28 cellular contexts compared by ENCODE assay signal in genomic region chr12:56013482-56013881, GRCh38. TPM values are rescaled to one million over a fixed set of nuclear protein-coding genes. Genes with fewer than 3 reads are reported as not detected.
DNase-seq lines count a peak whose midpoint lies in the region; ATAC-seq, FAIRE-seq and TF ChIP-seq lines count a peak whose summit lies in the region.
"Had no signal": no experiment of that assay in that cellular context is flagged by ENCODE, and none has a peak within 500 bp of the region (broad histone marks: within the 10 kb centered on the region; RNA-seq: fewer than 3 reads in every experiment).

No MANE protein-coding gene starts in this region.

- TF ChIP-seq EP300 in HepG2 (IDR thresholded peaks at IDR 0.05; ENCODE audit: low read depth in 2 of 2, low read length in 2 of 2) = no peak
- no peak for TF ChIP-seq EP300 in HepG2 (CRISPR knock-in tag; IDR thresholded peaks at IDR 0.05; ENCODE audit: borderline replicate concordance)

- H3K4me2 ChIP-seq in HepG2 (ENCODE audit: low read depth, low read length) (peak overlapping the region; percentile 23; the same call in 1 of the 2 replicates), trophoblast cell (ENCODE audit: low read length) (no peak overlapping the region)

- peaks cover 78% of the 10 kb centered on the region for H3K4me1 ChIP-seq in HepG2 (ENCODE audit: insufficient read depth, low read length)
- H3K4me1 ChIP-seq in trophoblast cell (ENCODE audit: control insufficient read depth in 1 of 2, insufficient read depth in 2 of 2, low read length in 2 of 2) = peaks cover 15 to 26% of the 10 kb centered on the region in 2 experiments
- H3K4me1 ChIP-seq: foreskin keratinocyte had no signal

- H4K20me1 ChIP-seq in HepG2 (ENCODE audit: insufficient read depth, low read length) = no peaks in the 10 kb centered on the region

- no peaks in the 10 kb centered on the region for H3K27me3 ChIP-seq in HepG2 (ENCODE audit: control insufficient read depth in 1 of 2, insufficient read depth in 2 of 2, low read length in 2 of 2)
- H3K27me3 ChIP-seq in trophoblast cell (ENCODE audit: insufficient read depth, low read length) = no peaks in the 10 kb centered on the region
- H3K27me3 ChIP-seq: foreskin keratinocyte, ovary had no signal

- peak overlapping the region in 1 of 5 experiments; percentile 23 for H3K4me3 Mint-ChIP-seq in brain
- H3K4me3 Mint-ChIP-seq: activated B cell treated with CpG ODN at 0.5 μM for 24 hours; CD8-positive, alpha-beta T cell; HFFc6; naive thymus-derived CD4-positive, alpha-beta T cell had no signal

- no peak for TF ChIP-seq RAD21 in HepG2 (CRISPR knock-in tag; IDR thresholded peaks at IDR 0.05)

- intact Hi-C loops in HepG2 (cut with micrococcal nuclease; ENCODE audit: unreplicated experiment) = no loop called here

- H2BK12ac ChIP-seq in trophoblast cell (ENCODE audit: low read length) = no peak overlapping the region

- no peak for TF ChIP-seq CTCF in brain (conservative IDR thresholded peaks at IDR 0.05)
- TF ChIP-seq CTCF in HepG2 (CRISPR knock-in tag; IDR thresholded peaks at IDR 0.05) = no peak

- peaks cover 17% of the 10 kb centered on the region for H3K4me1 Mint-ChIP-seq in brain

- POLR2A ChIA-PET in HepG2 (lab: Yijun Ruan, JAX) = interaction anchor here (1.9 to 3.0 kb wide), 2 partner anchors 17 to 39 kb away, joined by 8 to 10 read pairs; partner anchors contain the start of genes RAB5B and SUOX

- no peaks in the 10 kb centered on the region for H3K9me3 ChIP-seq in HepG2 (ENCODE audit: low read length)
- no peaks in the 10 kb centered on the region for H3K9me3 ChIP-seq in trophoblast cell (ENCODE audit: insufficient read depth, low read depth, low read length)
- H3K9me3 ChIP-seq: ovary had no signal

- ATAC-seq in HepG2 = peak; percentile 18; the same call in 2 of the 3 replicates
- ATAC-seq: CD8-positive, alpha-beta T cell; foreskin keratinocyte; naive thymus-derived CD4-positive, alpha-beta T cell; right cardiac atrium had no signal

- no peak overlapping the region for H4K12ac ChIP-seq in trophoblast cell (ENCODE audit: low read depth, low read length)

- FAIRE-seq in HepG2 (lab: Jason Lieb, UNC) = peak; percentile 59
- FAIRE-seq: GM12892 had no signal

- H3K36me3 ChIP-seq in HepG2 (replicated peaks in 1 of 2; ENCODE audit: control insufficient read depth in 1 of 2, insufficient read depth in 2 of 2, low read length in 2 of 2) (no peaks in the 10 kb centered on the region; a peak in 1 of 5 replicates), trophoblast cell (ENCODE audit: control insufficient read depth in 1 of 2, insufficient read depth in 2 of 2, low read length in 2 of 2) (no peaks in the 10 kb centered on the region)
- H3K36me3 ChIP-seq: ovary had no signal

- H3K18ac ChIP-seq in trophoblast cell (ENCODE audit: low read length) = no peak overlapping the region

- H2AFZ ChIP-seq in HepG2 (ENCODE audit: low read length) (no peak overlapping the region), trophoblast cell (ENCODE audit: insufficient read depth, low read length, poor library complexity) (no peak overlapping the region)
- H2AFZ ChIP-seq: GM23248 had no signal

- peaks cover 12% of the 10 kb centered on the region for H3K79me1 ChIP-seq in trophoblast cell (ENCODE audit: low read length)

- no peak overlapping the region for H3K4ac ChIP-seq in trophoblast cell (ENCODE audit: low read depth, low read length)

- CTCF ChIA-PET in HepG2 (lab: Yijun Ruan, JAX; ENCODE audit: low intra/inter-chr PET ratio, low total read pairs) = no interaction called here

- peak overlapping the region in 3 of 5 experiments; percentile 43 to 69 (median 46) for H3K27ac Mint-ChIP-seq in brain
- H3K27ac Mint-ChIP-seq: activated B cell treated with CpG ODN at 0.5 μM for 24 hours; CD8-positive, alpha-beta T cell; HFFc6 had no signal

- H4K8ac ChIP-seq in trophoblast cell (ENCODE audit: low read depth, low read length) = no peak overlapping the region

- no peak overlapping the region for H3K23ac ChIP-seq in trophoblast cell (ENCODE audit: low read length)

- DNase-seq in Ammon's horn (ENCODE audit: low spot score) (peak; percentile 37), HepG2 (ENCODE audit: low spot score) (no peak), trophoblast cell (no peak), iPS-NIHi11 (ENCODE audit: low spot score) (no peak), NCI-H187 (lab: John Stamatoyannopoulos, UW) (no peak), hepatic stellate cell (ENCODE audit: low spot score) (no peak), SKM-1 (lab: John Stamatoyannopoulos, UW; ENCODE audit: unreplicated experiment) (no peak)
- DNase-seq: 8988T; activated B cell treated with CpG ODN at 0.5 μM for 24 hours; activated naive CD4-positive, alpha-beta T cell treated with Interleukin-2 at 50 U/mL for 16 hours; CD8-positive, alpha-beta T cell; DMS153; effector memory CD4-positive, alpha-beta T cell; GM23248; HFFc6; naive thymus-derived CD4-positive, alpha-beta T cell; NCI-H1092; NCI-H2227 treated with DMSO at 0.1 percent for 48 hours; ovary; right cardiac atrium; Right ventricle myocardium superior; stimulated activated CD4-positive, alpha-beta T cell treated with anti-CD3 and anti-CD28 coated beads, Interleukin-2, amount 100 ng/mL, for 48 hours; T1000 had no signal

- H3K9me3 Mint-ChIP-seq in brain = no peaks in the 10 kb centered on the region
- H3K9me3 Mint-ChIP-seq: activated B cell treated with CpG ODN at 0.5 μM for 24 hours; CD8-positive, alpha-beta T cell; HFFc6; naive thymus-derived CD4-positive, alpha-beta T cell had no signal

- H3K9ac ChIP-seq in HepG2 (ENCODE audit: insufficient read depth, low read depth, low read length) (no peak overlapping the region), trophoblast cell (ENCODE audit: low read length) (no peak overlapping the region)
- H3K9ac ChIP-seq: GM23248 had no signal

- in situ Hi-C loops in HepG2 (cut with HindIII; ENCODE audit: extremely low pct_ligation_motif_present, low pct_unique_long_range_greater_than_20kb) = no loop called here

- H3K36me3 Mint-ChIP-seq in brain = peaks cover 14% of the 10 kb centered on the region

- H3K14ac ChIP-seq in trophoblast cell (ENCODE audit: low read length) = no peak overlapping the region

- H4K91ac ChIP-seq in trophoblast cell (ENCODE audit: low read depth, low read length) = peak overlapping the region; percentile 42

- H2BK5ac ChIP-seq in trophoblast cell (ENCODE audit: low read depth, low read length, poor library complexity) = no peak overlapping the region

- no peak overlapping the region for H2BK120ac ChIP-seq in trophoblast cell (ENCODE audit: insufficient read depth, low read length, poor library complexity)

- no peak overlapping the region for H3K4me3 ChIP-seq in HepG2 (replicated peaks in 1 of 3; ENCODE audit: insufficient read depth in 1 of 3, low read depth in 2 of 3, low read length in 3 of 3)
- H3K4me3 ChIP-seq in trophoblast cell (ENCODE audit: low read depth, low read length) = no peak overlapping the region
- H3K4me3 ChIP-seq: coronary artery, GM23248, ovary had no signal

- no peak overlapping the region for H2AK5ac ChIP-seq in trophoblast cell (ENCODE audit: low read length)

- H3K27ac ChIP-seq in HepG2 (ENCODE audit: extremely low read length, insufficient read depth, low read length) (peak overlapping the region; percentile 68), trophoblast cell (ENCODE audit: low read depth, low read length) (no peak overlapping the region)
- H3K27ac ChIP-seq: coronary artery, foreskin keratinocyte, GM23248, HL-60, ovary had no signal

- no peak for TF ChIP-seq POLR2A in HepG2 (IDR thresholded peaks at IDR 0.05; ENCODE audit: insufficient read depth in 1 of 2, low read depth in 2 of 2, low read length in 2 of 2)

- WGBS in HepG2 (ENCODE audit: low lambda C conversion rate) = 61% methylated on average over 5 of the region's 5 CpGs
- no CpG with 5 or more reads among the region's 5 CpGs for WGBS in trophoblast cell (ENCODE audit: extremely low coverage, insufficient coverage, insufficient read length)

- no peaks in the 10 kb centered on the region for H3K27me3 Mint-ChIP-seq in brain
- H3K27me3 Mint-ChIP-seq: activated B cell treated with CpG ODN at 0.5 μM for 24 hours; naive thymus-derived CD4-positive, alpha-beta T cell had no signal

- no TSS peak for BruUV-seq in HepG2 (replicated peaks; lab: Mats Ljungman, UMichigan)

- H3K79me2 ChIP-seq in HepG2 (ENCODE audit: insufficient read depth, low read length) = no peaks in the 10 kb centered on the region
- no peaks in the 10 kb centered on the region for H3K79me2 ChIP-seq in trophoblast cell (ENCODE audit: control insufficient read depth, insufficient read depth, low read length, poor library complexity)

RNA-seq across cellular contexts. Expression of gene IKZF4, which starts 7.4 kb away (rescaled TPM):
- polyA plus RNA-seq in brain (ENCODE audit: insufficient read depth, low read depth, low replicate concordance) = 6.4 TPM
- total RNA-seq in HepG2 (2016; rRNA removed; fragmentation: Illumina TruSeq; extraction: Trizol) = 0.58 and 0.76 TPM in 2 replicates
- total RNA-seq in HepG2 (2016; cell fraction: cytosol; rRNA removed; fragmentation: Illumina TruSeq; extraction: Trizol; ENCODE audit: low read depth) = 0.18 and 0.30 TPM in 2 replicates
- total RNA-seq in HepG2 (2016; cell fraction: insoluble cytoplasmic fraction; rRNA removed; fragmentation: Illumina TruSeq; extraction: Trizol) = 0.74 and 1.4 TPM in 2 replicates
- 1.1 and 1.6 TPM in 2 replicates for total RNA-seq in HepG2 (2016; cell fraction: membrane; rRNA removed; fragmentation: Illumina TruSeq; extraction: Trizol)
- total RNA-seq in HepG2 (2016; cell fraction: nucleus; rRNA removed; fragmentation: Illumina TruSeq; extraction: Trizol) = 1.3 and 1.9 TPM in 2 replicates
- 2.2 TPM in 2 replicates for polyA plus RNA-seq in HepG2 (2011; rRNA removed)
- 0.97 and 1.1 TPM in 2 replicates for polyA plus RNA-seq in HepG2 (2011; cell fraction: cytosol; rRNA removed)
- polyA plus RNA-seq in HepG2 (2011; cell fraction: nucleus; rRNA removed) = 9.8 and 10.5 TPM in 2 replicates
- polyA plus RNA-seq in HepG2 (2012) = 2.3 and 2.6 TPM in 2 replicates
- polyA plus RNA-seq in HepG2 (2016; cell fraction: cytosol; fragmentation: Illumina TruSeq; extraction: Trizol; ENCODE audit: low read depth) = 0.14 and 0.19 TPM in 2 replicates
- 1.8 and 2.6 TPM in 2 replicates for polyA plus RNA-seq in HepG2 (2016; cell fraction: insoluble cytoplasmic fraction; fragmentation: Illumina TruSeq; extraction: Trizol; ENCODE audit: low read depth)
- 1.4 TPM in 2 replicates for polyA plus RNA-seq in HepG2 (2016; cell fraction: membrane; fragmentation: Illumina TruSeq; extraction: Trizol; ENCODE audit: low read depth)
- polyA plus RNA-seq in HepG2 (2016; cell fraction: nucleus; fragmentation: Illumina TruSeq; extraction: Trizol; ENCODE audit: insufficient read depth, low read depth) = 5.8 and 8.1 TPM in 2 replicates
- polyA minus RNA-seq in HepG2 (2011; rRNA and poly(A)+ RNA removed; ENCODE audit: low replicate concordance) = 2.8 and 5.2 TPM in 2 replicates
- polyA minus RNA-seq in HepG2 (2011; cell fraction: cytosol; rRNA and poly(A)+ RNA removed) = 1.1 and 1.3 TPM in 2 replicates
- 3.4 and 5.0 TPM in 2 replicates for polyA minus RNA-seq in HepG2 (2011; cell fraction: nucleus; rRNA and poly(A)+ RNA removed)
- polyA plus RNA-seq in trophoblast cell (2013) = 5.2 and 5.4 TPM in 2 replicates

RNA-seq across cellular contexts. Expression of gene SUOX, which starts 16.4 kb away (rescaled TPM):
- polyA plus RNA-seq in brain (ENCODE audit: insufficient read depth, low read depth, low replicate concordance) (18.4 TPM), HepG2 (2011; rRNA removed) (25.9 and 28.9 TPM in 2 replicates)
- total RNA-seq in HepG2 (2016; rRNA removed; fragmentation: Illumina TruSeq; extraction: Trizol) = 23.9 and 24.6 TPM in 2 replicates
- 3.8 and 3.9 TPM in 2 replicates for total RNA-seq in HepG2 (2016; cell fraction: cytosol; rRNA removed; fragmentation: Illumina TruSeq; extraction: Trizol; ENCODE audit: low read depth)
- total RNA-seq in HepG2 (2016; cell fraction: insoluble cytoplasmic fraction; rRNA removed; fragmentation: Illumina TruSeq; extraction: Trizol) = 22.3 and 22.8 TPM in 2 replicates
- 7.8 and 8.4 TPM in 2 replicates for total RNA-seq in HepG2 (2016; cell fraction: membrane; rRNA removed; fragmentation: Illumina TruSeq; extraction: Trizol)
- 20.4 and 20.9 TPM in 2 replicates for total RNA-seq in HepG2 (2016; cell fraction: nucleus; rRNA removed; fragmentation: Illumina TruSeq; extraction: Trizol)
- polyA plus RNA-seq in HepG2 (2011; cell fraction: cytosol; rRNA removed) = 20.0 and 24.2 TPM in 2 replicates
- polyA plus RNA-seq in HepG2 (2011; cell fraction: nucleus; rRNA removed) = 30.0 and 31.3 TPM in 2 replicates
- 9.8 and 12.4 TPM in 2 replicates for polyA plus RNA-seq in HepG2 (2012)
- polyA plus RNA-seq in HepG2 (2016; cell fraction: cytosol; fragmentation: Illumina TruSeq; extraction: Trizol; ENCODE audit: low read depth) = 2.0 and 2.2 TPM in 2 replicates
- polyA plus RNA-seq in HepG2 (2016; cell fraction: insoluble cytoplasmic fraction; fragmentation: Illumina TruSeq; extraction: Trizol; ENCODE audit: low read depth) = 22.7 and 23.4 TPM in 2 replicates
- 3.8 and 4.7 TPM in 2 replicates for polyA plus RNA-seq in HepG2 (2016; cell fraction: membrane; fragmentation: Illumina TruSeq; extraction: Trizol; ENCODE audit: low read depth)
- polyA plus RNA-seq in HepG2 (2016; cell fraction: nucleus; fragmentation: Illumina TruSeq; extraction: Trizol; ENCODE audit: insufficient read depth, low read depth) = 31.4 and 33.9 TPM in 2 replicates
- 44.5 and 46.8 TPM in 2 replicates for polyA minus RNA-seq in HepG2 (2011; rRNA and poly(A)+ RNA removed; ENCODE audit: low replicate concordance)
- polyA minus RNA-seq in HepG2 (2011; cell fraction: cytosol; rRNA and poly(A)+ RNA removed) = 12.1 and 15.9 TPM in 2 replicates
- 25.6 and 32.1 TPM in 2 replicates for polyA minus RNA-seq in HepG2 (2011; cell fraction: nucleus; rRNA and poly(A)+ RNA removed)
- polyA plus RNA-seq in trophoblast cell (2013) = 22.7 and 23.0 TPM in 2 replicates

RNA-seq across cellular contexts. Expression of gene RPS26, which starts 28.2 kb away (rescaled TPM):
- polyA plus RNA-seq in brain (ENCODE audit: insufficient read depth, low read depth, low replicate concordance) (755 TPM), HepG2 (2011; rRNA removed) (137 and 150 TPM in 2 replicates)
- total RNA-seq in HepG2 (2016; rRNA removed; fragmentation: Illumina TruSeq; extraction: Trizol) = 421 and 486 TPM in 2 replicates
- total RNA-seq in HepG2 (2016; cell fraction: cytosol; rRNA removed; fragmentation: Illumina TruSeq; extraction: Trizol; ENCODE audit: low read depth) = 72.0 TPM in 2 replicates
- 458 and 473 TPM in 2 replicates for total RNA-seq in HepG2 (2016; cell fraction: insoluble cytoplasmic fraction; rRNA removed; fragmentation: Illumina TruSeq; extraction: Trizol)
- 138 and 145 TPM in 2 replicates for total RNA-seq in HepG2 (2016; cell fraction: membrane; rRNA removed; fragmentation: Illumina TruSeq; extraction: Trizol)
- total RNA-seq in HepG2 (2016; cell fraction: nucleus; rRNA removed; fragmentation: Illumina TruSeq; extraction: Trizol) = 138 and 140 TPM in 2 replicates
- polyA plus RNA-seq in HepG2 (2011; cell fraction: cytosol; rRNA removed) = 378 and 432 TPM in 2 replicates
- 76.8 and 81.8 TPM in 2 replicates for polyA plus RNA-seq in HepG2 (2011; cell fraction: nucleus; rRNA removed)
- polyA plus RNA-seq in HepG2 (2012) = 154 and 167 TPM in 2 replicates
- 148 and 185 TPM in 2 replicates for polyA plus RNA-seq in HepG2 (2016; cell fraction: cytosol; fragmentation: Illumina TruSeq; extraction: Trizol; ENCODE audit: low read depth)
- 474 and 475 TPM in 2 replicates for polyA plus RNA-seq in HepG2 (2016; cell fraction: insoluble cytoplasmic fraction; fragmentation: Illumina TruSeq; extraction: Trizol; ENCODE audit: low read depth)
- polyA plus RNA-seq in HepG2 (2016; cell fraction: membrane; fragmentation: Illumina TruSeq; extraction: Trizol; ENCODE audit: low read depth) = 144 and 146 TPM in 2 replicates
- 247 and 273 TPM in 2 replicates for polyA plus RNA-seq in HepG2 (2016; cell fraction: nucleus; fragmentation: Illumina TruSeq; extraction: Trizol; ENCODE audit: insufficient read depth, low read depth)
- 68.8 and 527 TPM in 2 replicates for polyA minus RNA-seq in HepG2 (2011; rRNA and poly(A)+ RNA removed; ENCODE audit: low replicate concordance)
- polyA minus RNA-seq in HepG2 (2011; cell fraction: cytosol; rRNA and poly(A)+ RNA removed) = 25.4 and 29.8 TPM in 2 replicates
- polyA minus RNA-seq in HepG2 (2011; cell fraction: nucleus; rRNA and poly(A)+ RNA removed) = 35.5 and 41.8 TPM in 2 replicates
- polyA plus RNA-seq in trophoblast cell (2013) = 894 and 933 TPM in 2 replicates

RNA-seq across cellular contexts. Expression of gene RAB5B, which starts 39.6 kb away (rescaled TPM):
- polyA plus RNA-seq in brain (ENCODE audit: insufficient read depth, low read depth, low replicate concordance) = 156 TPM
- 26.0 and 33.1 TPM in 2 replicates for total RNA-seq in HepG2 (2016; rRNA removed; fragmentation: Illumina TruSeq; extraction: Trizol)
- total RNA-seq in HepG2 (2016; cell fraction: cytosol; rRNA removed; fragmentation: Illumina TruSeq; extraction: Trizol; ENCODE audit: low read depth) = 8.6 and 11.8 TPM in 2 replicates
- total RNA-seq in HepG2 (2016; cell fraction: insoluble cytoplasmic fraction; rRNA removed; fragmentation: Illumina TruSeq; extraction: Trizol) = 24.6 and 33.6 TPM in 2 replicates
- total RNA-seq in HepG2 (2016; cell fraction: membrane; rRNA removed; fragmentation: Illumina TruSeq; extraction: Trizol) = 22.2 and 23.2 TPM in 2 replicates
- 22.8 and 23.5 TPM in 2 replicates for total RNA-seq in HepG2 (2016; cell fraction: nucleus; rRNA removed; fragmentation: Illumina TruSeq; extraction: Trizol)
- 68.3 and 70.4 TPM in 2 replicates for polyA plus RNA-seq in HepG2 (2011; rRNA removed)
- polyA plus RNA-seq in HepG2 (2011; cell fraction: cytosol; rRNA removed) = 43.7 and 67.1 TPM in 2 replicates
- polyA plus RNA-seq in HepG2 (2011; cell fraction: nucleus; rRNA removed) = 32.6 and 46.3 TPM in 2 replicates
- 39.1 and 42.4 TPM in 2 replicates for polyA plus RNA-seq in HepG2 (2012)
- 5.6 and 5.9 TPM in 2 replicates for polyA plus RNA-seq in HepG2 (2016; cell fraction: cytosol; fragmentation: Illumina TruSeq; extraction: Trizol; ENCODE audit: low read depth)
- polyA plus RNA-seq in HepG2 (2016; cell fraction: insoluble cytoplasmic fraction; fragmentation: Illumina TruSeq; extraction: Trizol; ENCODE audit: low read depth) = 45.3 and 46.9 TPM in 2 replicates
- polyA plus RNA-seq in HepG2 (2016; cell fraction: membrane; fragmentation: Illumina TruSeq; extraction: Trizol; ENCODE audit: low read depth) = 22.1 and 22.3 TPM in 2 replicates
- polyA plus RNA-seq in HepG2 (2016; cell fraction: nucleus; fragmentation: Illumina TruSeq; extraction: Trizol; ENCODE audit: insufficient read depth, low read depth) = 45.7 and 46.4 TPM in 2 replicates
- 52.5 and 108 TPM in 2 replicates for polyA minus RNA-seq in HepG2 (2011; rRNA and poly(A)+ RNA removed; ENCODE audit: low replicate concordance)
- polyA minus RNA-seq in HepG2 (2011; cell fraction: cytosol; rRNA and poly(A)+ RNA removed) = 28.2 and 48.5 TPM in 2 replicates
- polyA minus RNA-seq in HepG2 (2011; cell fraction: nucleus; rRNA and poly(A)+ RNA removed) = 32.7 and 43.8 TPM in 2 replicates
- polyA plus RNA-seq in trophoblast cell (2013) = 126 and 127 TPM in 2 replicates

RNA-seq across cellular contexts. Expression of gene CDK2, which starts 46.9 kb away (rescaled TPM):
- polyA plus RNA-seq in brain (ENCODE audit: insufficient read depth, low read depth, low replicate concordance) = 52.2 TPM
- 47.5 and 52.0 TPM in 2 replicates for total RNA-seq in HepG2 (2016; rRNA removed; fragmentation: Illumina TruSeq; extraction: Trizol)
- 8.1 TPM in 2 replicates for total RNA-seq in HepG2 (2016; cell fraction: cytosol; rRNA removed; fragmentation: Illumina TruSeq; extraction: Trizol; ENCODE audit: low read depth)
- 46.4 and 50.0 TPM in 2 replicates for total RNA-seq in HepG2 (2016; cell fraction: insoluble cytoplasmic fraction; rRNA removed; fragmentation: Illumina TruSeq; extraction: Trizol)
- 17.5 and 18.3 TPM in 2 replicates for total RNA-seq in HepG2 (2016; cell fraction: membrane; rRNA removed; fragmentation: Illumina TruSeq; extraction: Trizol)
- total RNA-seq in HepG2 (2016; cell fraction: nucleus; rRNA removed; fragmentation: Illumina TruSeq; extraction: Trizol) = 26.0 and 34.2 TPM in 2 replicates
- 42.0 and 52.6 TPM in 2 replicates for polyA plus RNA-seq in HepG2 (2011; rRNA removed)
- polyA plus RNA-seq in HepG2 (2011; cell fraction: cytosol; rRNA removed) = 16.9 and 23.3 TPM in 2 replicates
- polyA plus RNA-seq in HepG2 (2011; cell fraction: nucleus; rRNA removed) = 32.7 and 37.9 TPM in 2 replicates
- polyA plus RNA-seq in HepG2 (2012) = 19.5 and 20.6 TPM in 2 replicates
- polyA plus RNA-seq in HepG2 (2016; cell fraction: cytosol; fragmentation: Illumina TruSeq; extraction: Trizol; ENCODE audit: low read depth) = 3.1 and 3.6 TPM in 2 replicates
- 60.6 and 64.8 TPM in 2 replicates for polyA plus RNA-seq in HepG2 (2016; cell fraction: insoluble cytoplasmic fraction; fragmentation: Illumina TruSeq; extraction: Trizol; ENCODE audit: low read depth)
- polyA plus RNA-seq in HepG2 (2016; cell fraction: membrane; fragmentation: Illumina TruSeq; extraction: Trizol; ENCODE audit: low read depth) = 8.3 and 9.6 TPM in 2 replicates
- polyA plus RNA-seq in HepG2 (2016; cell fraction: nucleus; fragmentation: Illumina TruSeq; extraction: Trizol; ENCODE audit: insufficient read depth, low read depth) = 51.4 and 59.6 TPM in 2 replicates
- polyA minus RNA-seq in HepG2 (2011; rRNA and poly(A)+ RNA removed; ENCODE audit: low replicate concordance) = 50.1 and 366 TPM in 2 replicates
- 18.1 and 20.2 TPM in 2 replicates for polyA minus RNA-seq in HepG2 (2011; cell fraction: cytosol; rRNA and poly(A)+ RNA removed)
- 11.6 and 12.1 TPM in 2 replicates for polyA minus RNA-seq in HepG2 (2011; cell fraction: nucleus; rRNA and poly(A)+ RNA removed)
- polyA plus RNA-seq in trophoblast cell (2013) = 132 and 144 TPM in 2 replicates
